In the genomic region with DNA sequence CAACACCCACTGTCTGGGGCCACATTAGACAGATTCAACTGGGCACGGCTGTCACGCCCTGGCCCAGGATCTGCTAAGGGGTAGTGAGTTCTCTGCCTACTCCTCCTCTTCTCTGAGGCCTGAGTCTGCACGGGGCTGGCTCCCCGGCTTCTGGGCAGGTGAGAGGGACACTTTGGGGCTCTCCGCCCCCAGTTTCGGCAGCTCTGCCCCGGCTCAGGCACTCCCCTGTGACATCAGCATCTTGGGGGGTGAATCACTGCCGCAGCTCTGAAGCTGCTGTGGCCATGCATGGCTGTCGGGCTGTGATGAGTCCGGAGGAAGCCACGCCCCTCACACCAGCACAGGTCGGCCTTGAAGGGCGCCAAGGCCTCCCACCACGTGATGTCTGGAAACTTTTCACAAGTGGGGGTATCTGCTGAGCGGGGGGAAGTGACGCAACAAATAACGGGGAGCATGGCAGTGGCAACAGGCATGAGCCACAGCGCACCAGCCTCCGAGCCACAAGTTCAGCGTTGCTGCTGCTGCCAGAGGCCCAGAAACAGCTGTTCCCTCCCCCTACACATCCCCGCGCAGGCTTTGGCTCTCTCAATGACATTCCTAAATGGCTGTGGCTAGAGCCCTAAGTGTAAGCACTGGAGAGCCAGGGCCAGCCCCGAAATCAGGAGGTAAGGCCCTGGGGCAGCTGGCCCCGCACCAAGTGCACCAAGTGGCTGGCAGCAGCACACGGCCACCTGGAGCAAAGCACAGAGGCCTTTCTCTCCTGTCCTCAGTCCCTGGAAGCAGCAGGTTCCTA, we compare ENCODE assay signal across 8 cellular contexts. TPM values are rescaled to one million over a fixed set of nuclear protein-coding genes. Genes with fewer than 3 reads are reported as not detected.
DNase-seq lines count a peak whose midpoint lies in the region.

No MANE protein-coding gene starts in this region.

- DNase-seq in NCI-H1694 (lab: John Stamatoyannopoulos, UW) (peak; percentile 6), NCI-H1694 treated with DMSO at 0.1 percent for 48 hours (lab: John Stamatoyannopoulos, UW) (no peak), HK-2 (ENCODE audit: unreplicated experiment) (peak; percentile 93), medulla oblongata (ENCODE audit: extremely low spot score) (peak; percentile 60), DMS114 treated with DMSO at 0.1 percent for 48 hours (lab: John Stamatoyannopoulos, UW; ENCODE audit: unreplicated experiment) (no peak)
- DNase-seq in activated CD4-positive, alpha-beta memory T cell treated with anti-CD3 and anti-CD28 coated beads, Interleukin-2, amount 10 ng/mL, durations not matched to agents 7 days and 5 days = peak; percentile 92
- DNase-seq in stimulated activated CD8-positive, alpha-beta memory T cell treated with anti-CD3 and anti-CD28 coated beads, Interleukin-12 subunit alpha, Interleukin-12 subunit beta, amount 100 ng/mL, for 1 hour (ENCODE audit: low read depth) = peak; percentile 81

- CTCF ChIA-PET in activated CD4-positive, alpha-beta memory T cell treated with anti-CD3 and anti-CD28 coated beads, Interleukin-2, amount 10 ng/mL, durations not matched to agents 7 days and 5 days (lab: Charles Lee) = interaction anchor here (1.4 kb wide), 1 partner anchor 158 kb away, joined by 4 read pairs; no protein-coding TSS in a partner anchor

- POLR2A ChIA-PET in activated CD4-positive, alpha-beta memory T cell treated with anti-CD3 and anti-CD28 coated beads, Interleukin-2, amount 10 ng/mL, durations not matched to agents 7 days and 5 days (lab: Charles Lee) = interaction anchor here (0.6 to 4.7 kb wide), 11 partner anchors 9 to 116 kb away, joined by 3 to 31 read pairs (median 5); a partner anchor contains a TSS

- H3K27ac Mint-ChIP-seq in activated CD4-positive, alpha-beta memory T cell treated with anti-CD3 and anti-CD28 coated beads, Interleukin-2, amount 10 ng/mL, durations not matched to agents 7 days and 5 days = peak overlapping the region; percentile 88
- peak overlapping the region; percentile 86 for H3K27ac Mint-ChIP-seq in dendritic cell treated with granulocyte-macrophage colony-stimulating factor and Interleukin-4, amounts not matched to agents 40 ng/mL and 50 ng/mL, for 4 days

- peaks cover 71% of the 10 kb centered on the region for H3K4me1 Mint-ChIP-seq in activated CD4-positive, alpha-beta memory T cell treated with anti-CD3 and anti-CD28 coated beads, Interleukin-2, amount 10 ng/mL, durations not matched to agents 7 days and 5 days
- peaks cover 77% of the 10 kb centered on the region for H3K4me1 Mint-ChIP-seq in dendritic cell treated with granulocyte-macrophage colony-stimulating factor and Interleukin-4, amounts not matched to agents 40 ng/mL and 50 ng/mL, for 4 days (ENCODE audit: low read depth)

- intact Hi-C loops in dendritic cell treated with granulocyte-macrophage colony-stimulating factor and Interleukin-4, amounts not matched to agents 40 ng/mL and 50 ng/mL, for 4 days (cut with micrococcal nuclease) = no loop called here

- no peaks in the 10 kb centered on the region for H3K9me3 Mint-ChIP-seq in activated CD4-positive, alpha-beta memory T cell treated with anti-CD3 and anti-CD28 coated beads, Interleukin-2, amount 10 ng/mL, durations not matched to agents 7 days and 5 days
- H3K9me3 Mint-ChIP-seq in dendritic cell treated with granulocyte-macrophage colony-stimulating factor and Interleukin-4, amounts not matched to agents 40 ng/mL and 50 ng/mL, for 4 days = no peaks in the 10 kb centered on the region

- H3K4me3 Mint-ChIP-seq in activated CD4-positive, alpha-beta memory T cell treated with anti-CD3 and anti-CD28 coated beads, Interleukin-2, amount 10 ng/mL, durations not matched to agents 7 days and 5 days = peak overlapping the region; percentile 48
- peak overlapping the region; percentile 43 for H3K4me3 Mint-ChIP-seq in dendritic cell treated with granulocyte-macrophage colony-stimulating factor and Interleukin-4, amounts not matched to agents 40 ng/mL and 50 ng/mL, for 4 days

- peaks cover 35% of the 10 kb centered on the region for H3K36me3 Mint-ChIP-seq in activated CD4-positive, alpha-beta memory T cell treated with anti-CD3 and anti-CD28 coated beads, Interleukin-2, amount 10 ng/mL, durations not matched to agents 7 days and 5 days (ENCODE audit: low read depth)
- H3K36me3 Mint-ChIP-seq in dendritic cell treated with granulocyte-macrophage colony-stimulating factor and Interleukin-4, amounts not matched to agents 40 ng/mL and 50 ng/mL, for 4 days (ENCODE audit: low read depth) = peaks cover 59% of the 10 kb centered on the region

- no peaks in the 10 kb centered on the region for H3K27me3 Mint-ChIP-seq in activated CD4-positive, alpha-beta memory T cell treated with anti-CD3 and anti-CD28 coated beads, Interleukin-2, amount 10 ng/mL, durations not matched to agents 7 days and 5 days
- H3K27me3 Mint-ChIP-seq in dendritic cell treated with granulocyte-macrophage colony-stimulating factor and Interleukin-4, amounts not matched to agents 40 ng/mL and 50 ng/mL, for 4 days = no peaks in the 10 kb centered on the region

RNA-seq across cellular contexts. Expression of a gene that starts 26.3 kb away (rescaled TPM):
- total RNA-seq in activated CD4-positive, alpha-beta memory T cell treated with anti-CD3 and anti-CD28 coated beads, Interleukin-2, amount 10 ng/mL, durations not matched to agents 7 days and 5 days = 10 to 100 TPM; 43.8 to 48.0 TPM

RNA-seq across cellular contexts. Expression of a gene that starts 54.4 kb away (rescaled TPM):
- total RNA-seq in activated CD4-positive, alpha-beta memory T cell treated with anti-CD3 and anti-CD28 coated beads, Interleukin-2, amount 10 ng/mL, durations not matched to agents 7 days and 5 days = not detected

Comparison
In these comparisons a context has a peak if more than half of its experiments do, and no peak if none do; other contexts are left out.
1. DNase-seq: peak in NCI-H1694 (single experiment), HK-2 (single experiment), activated CD4-positive, alpha-beta memory T cell treated with anti-CD3 and anti-CD28 coated beads, Interleukin-2, amount 10 ng/mL, durations not matched to agents 7 days and 5 days (single experiment), medulla oblongata (single experiment) and stimulated activated CD8-positive, alpha-beta memory T cell treated with anti-CD3 and anti-CD28 coated beads, Interleukin-12 subunit alpha, Interleukin-12 subunit beta, amount 100 ng/mL, for 1 hour (single experiment); none in NCI-H1694 treated with DMSO at 0.1 percent for 48 hours (single experiment) and DMS114 treated with DMSO at 0.1 percent for 48 hours (single experiment).